24 cellular contexts compared by ENCODE assay signal in the genomic region with DNA sequence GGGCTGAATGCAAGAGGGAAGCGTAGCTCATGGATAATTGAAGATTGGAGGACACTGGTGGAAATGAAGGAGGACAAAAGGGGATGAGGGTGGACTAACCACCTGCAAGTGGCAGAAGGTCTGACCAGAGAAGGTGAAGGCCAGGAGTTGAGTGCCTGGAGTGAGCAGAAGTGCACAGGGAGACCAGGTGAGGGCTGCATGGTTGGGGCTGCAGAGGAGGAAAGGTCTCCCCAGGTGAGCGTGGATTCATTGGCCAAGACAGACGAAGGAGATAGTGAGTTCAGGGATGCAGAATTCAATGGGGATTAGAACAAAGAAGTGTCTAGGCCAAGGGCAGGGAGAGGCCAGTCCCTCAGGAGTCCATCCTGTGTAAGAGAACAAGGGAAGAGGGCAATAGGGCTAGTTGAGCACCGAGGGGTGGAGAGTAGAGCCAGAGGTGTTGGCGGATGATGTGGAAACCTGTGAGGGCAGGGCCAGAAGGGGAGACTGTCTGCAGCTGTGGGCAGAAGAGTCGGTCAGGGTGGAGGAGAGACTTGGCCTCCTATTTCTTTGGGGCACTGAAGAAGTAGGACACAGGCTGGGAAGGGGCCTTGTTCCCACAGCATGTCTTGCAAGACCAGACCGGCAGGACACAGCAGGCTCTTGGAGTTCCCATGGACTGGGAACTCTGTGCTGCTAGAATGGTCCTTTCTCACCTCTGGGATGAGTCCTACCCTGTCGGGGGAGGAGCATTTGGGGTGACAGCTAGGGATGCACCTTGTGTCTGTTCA. TPM values are rescaled to one million over a fixed set of nuclear protein-coding genes. Genes with fewer than 3 reads are reported as not detected.
A peak's percentile ranks its signal among the peaks of the same experiment; 100 is the strongest.
DNase-seq lines count a peak whose midpoint lies in the region; ATAC-seq, FAIRE-seq and TF ChIP-seq lines count a peak whose summit lies in the region.
"Had no signal": no experiment of that assay in that cellular context is flagged by ENCODE, and none has a peak within 500 bp of the region (broad histone marks: within the 10 kb centered on the region; RNA-seq: fewer than 3 reads in every experiment).

No MANE protein-coding gene starts in this region.

- peaks cover 74% of the 10 kb centered on the region for H3K27me3 ChIP-seq in endodermal cell (ENCODE audit: control insufficient read depth, insufficient read depth, low read length, poor library complexity, severe bottlenecking)
- H3K27me3 ChIP-seq in uterus, result no peaks in the 10 kb centered on the region
- H3K27me3 ChIP-seq: BLaER1, SJCRH30, upper lobe of left lung had no signal

- no peak overlapping the region for H3K4me3 ChIP-seq in endodermal cell (ENCODE audit: low read length)
- H3K4me3 ChIP-seq in mucosa of descending colon, result no peak overlapping the region
- H3K4me3 ChIP-seq in uterus, result no peak overlapping the region
- H3K4me3 ChIP-seq: BLaER1, lung, SJCRH30, upper lobe of left lung had no signal

- no peak overlapping the region for H3K9ac ChIP-seq in endodermal cell (ENCODE audit: extremely low read depth, low read length, poor library complexity, severe bottlenecking)
- H3K9ac ChIP-seq: BLaER1 had no signal

- no peak for TF ChIP-seq CTCF in endodermal cell (conservative IDR thresholded peaks at IDR 0.05)
- TF ChIP-seq CTCF in mucosa of descending colon (IDR thresholded peaks at IDR 0.05), result no peak
- no peak for TF ChIP-seq CTCF in uterus (IDR thresholded peaks at IDR 0.05)

- ATAC-seq in mucosa of descending colon, result no peak
- no peak for ATAC-seq in GM18520 (IDR thresholded peaks at IDR 0.05; ENCODE audit: unreplicated experiment)
- ATAC-seq: activated naive CD4-positive, alpha-beta T cell treated with anti-CD3 and anti-CD28 coated beads, Interleukin-2, amount 50 U/mL, for 72 hours had no signal

- intact Hi-C loops in mucosa of descending colon (cut with DNase I, micrococcal nuclease), result no loop called here
- intact Hi-C loops in uterus (cut with DNase I; ENCODE audit: low total_unique reads), result no loop called here

- no peak overlapping the region for H3K27ac ChIP-seq in endodermal cell (ENCODE audit: low read depth, low read length)
- H3K27ac ChIP-seq in uterus, result no peak overlapping the region
- H3K27ac ChIP-seq: BLaER1, SJCRH30, upper lobe of left lung had no signal

- no peaks in the 10 kb centered on the region for H3K9me3 ChIP-seq in endodermal cell (ENCODE audit: control insufficient read depth, low read length)
- H3K9me3 ChIP-seq in mucosa of descending colon, result no peaks in the 10 kb centered on the region
- no peaks in the 10 kb centered on the region for H3K9me3 ChIP-seq in uterus
- H3K9me3 ChIP-seq: BLaER1, SJCRH30, upper lobe of left lung had no signal

- H3K4me1 ChIP-seq in endodermal cell (ENCODE audit: control insufficient read depth, insufficient read depth, low read length), result no peaks in the 10 kb centered on the region
- H3K4me1 ChIP-seq in mucosa of descending colon (ENCODE audit: low read depth), result peaks cover 13% of the 10 kb centered on the region
- no peaks in the 10 kb centered on the region for H3K4me1 ChIP-seq in uterus
- H3K4me1 ChIP-seq: BLaER1, SJCRH30, upper lobe of left lung had no signal

- peak; percentile 0 for DNase-seq in activated gamma-delta T cell treated with Interleukin-2 at 50 U/mL for 16 hours
- DNase-seq in activated gamma-delta T cell (lab: John Stamatoyannopoulos, UW), result no peak
- DNase-seq in endodermal cell, result peak; percentile 28
- DNase-seq in mucosa of descending colon, result peak in 2 of 3 donors; percentile 5 to 16
- DNase-seq in uterus, result peak; percentile 7
- DNase-seq in NOMO-1 (lab: John Stamatoyannopoulos, UW; ENCODE audit: unreplicated experiment in 2 of 2), result no peak
- no peak for DNase-seq in H54 (ENCODE audit: insufficient read length, low spot score)
- DNase-seq: activated CD4-positive, alpha-beta T cell treated with anti-CD3 and anti-CD28 coated beads, Interleukin-2, amount 10 ng/mL, durations not matched to agents 24 days and 14 days; activated T-cell treated with anti-CD3 and anti-CD28 coated beads for 4 hours; immature natural killer cell; KBM-7; NCI-H1694 treated with DMSO at 0.1 percent for 48 hours; NCI-H226; NCI-H774; SJCRH30; stimulated activated CD4-positive, alpha-beta T cell treated with anti-CD3 and anti-CD28 coated beads, Interleukin-1b, Interleukin-23, amount 100 ng/mL, for 48 hours; stimulated activated naive CD4-positive, alpha-beta T cell treated with Interleukin-2 at 50 U/mL for 16 hours had no signal

- FAIRE-seq in H54 (lab: Jason Lieb, UNC), result no peak

- no peaks in the 10 kb centered on the region for H3K9me3 Mint-ChIP-seq in endodermal cell
- H3K9me3 Mint-ChIP-seq: activated CD4-positive, alpha-beta T cell treated with anti-CD3 and anti-CD28 coated beads, Interleukin-2, amount 10 ng/mL, durations not matched to agents 24 days and 14 days; activated naive CD4-positive, alpha-beta T cell treated with anti-CD3 and anti-CD28 coated beads, Interleukin-2, amount 50 U/mL, for 72 hours; immature natural killer cell had no signal

- no peak overlapping the region for H3K27ac Mint-ChIP-seq in endodermal cell
- H3K27ac Mint-ChIP-seq: activated CD4-positive, alpha-beta T cell treated with anti-CD3 and anti-CD28 coated beads, Interleukin-2, amount 10 ng/mL, durations not matched to agents 24 days and 14 days; activated naive CD4-positive, alpha-beta T cell treated with anti-CD3 and anti-CD28 coated beads, Interleukin-2, amount 50 U/mL, for 72 hours; immature natural killer cell had no signal

- no peaks in the 10 kb centered on the region for H3K36me3 ChIP-seq in endodermal cell (ENCODE audit: control insufficient read depth, insufficient read depth, low read length)
- no peaks in the 10 kb centered on the region for H3K36me3 ChIP-seq in mucosa of descending colon (ENCODE audit: low read depth)
- H3K36me3 ChIP-seq in uterus, result no peaks in the 10 kb centered on the region
- H3K36me3 ChIP-seq: BLaER1, SJCRH30, upper lobe of left lung had no signal

- TF ChIP-seq POLR2A in uterus (IDR thresholded peaks at IDR 0.05) (no peak), H54 (IDR thresholded peaks at IDR 0.05; ENCODE audit: low read depth, low read length) (no peak)

- H3K36me3 Mint-ChIP-seq in endodermal cell (ENCODE audit: low read depth), result no peaks in the 10 kb centered on the region
- H3K36me3 Mint-ChIP-seq: activated naive CD4-positive, alpha-beta T cell treated with anti-CD3 and anti-CD28 coated beads, Interleukin-2, amount 50 U/mL, for 72 hours; immature natural killer cell had no signal

- H3K4me1 Mint-ChIP-seq in endodermal cell, result no peaks in the 10 kb centered on the region
- H3K4me1 Mint-ChIP-seq: activated CD4-positive, alpha-beta T cell treated with anti-CD3 and anti-CD28 coated beads, Interleukin-2, amount 10 ng/mL, durations not matched to agents 24 days and 14 days; immature natural killer cell had no signal

- no peak overlapping the region for H3K4me3 Mint-ChIP-seq in endodermal cell
- H3K4me3 Mint-ChIP-seq: activated CD4-positive, alpha-beta T cell treated with anti-CD3 and anti-CD28 coated beads, Interleukin-2, amount 10 ng/mL, durations not matched to agents 24 days and 14 days; immature natural killer cell had no signal

- WGBS in endodermal cell (ENCODE audit: insufficient coverage in 1 of 2, insufficient read length in 1 of 2), 2 experiments, result 86 to 94% methylated on average over 6 to 8 of the region's 8 CpGs

- peaks cover 91% of the 10 kb centered on the region for H3K27me3 Mint-ChIP-seq in endodermal cell (ENCODE audit: insufficient read depth)
- H3K27me3 Mint-ChIP-seq: activated CD4-positive, alpha-beta T cell treated with anti-CD3 and anti-CD28 coated beads, Interleukin-2, amount 10 ng/mL, durations not matched to agents 24 days and 14 days had no signal

RNA-seq across cellular contexts. Expression of gene TRIM29, which starts 6.7 kb away (rescaled TPM):
- total RNA-seq in endodermal cell (not detected), mucosa of descending colon (1 to 10 TPM; 4.0 to 6.3 (median 5.4) TPM), uterus (1 to 10 TPM; 4.6 to 7.6 (median 6.1) TPM)
- polyA plus RNA-seq in endodermal cell (2013, experiment 1 of 2), result not detected
- 0.17 TPM for polyA plus RNA-seq in endodermal cell (2013, experiment 2 of 2)
- total RNA-seq: A673; activated CD4-positive, alpha-beta T cell treated with anti-CD3 and anti-CD28 coated beads, Interleukin-2, amount 10 ng/mL, durations not matched to agents 24 days and 14 days; activated naive CD4-positive, alpha-beta T cell treated with anti-CD3 and anti-CD28 coated beads, Interleukin-2, amount 50 U/mL, for 72 hours; osteocyte; SJCRH30 had no signal
- polyA plus RNA-seq: immature natural killer cell had no signal

Comparison
In these comparisons a context has a peak if more than half of its experiments do, and no peak if none do; other contexts are left out.
1. DNase-seq: peak in activated gamma-delta T cell treated with Interleukin-2 at 50 U/mL for 16 hours (single experiment), endodermal cell (single experiment), mucosa of descending colon (2 of 3) and uterus (2 of 2); none in activated gamma-delta T cell (single experiment), NOMO-1 (0 of 2) and H54 (single experiment).
2. RNA of gene TRIM29, which starts 6.7 kb away (total RNA-seq): 4.6 to 7.6 TPM in uterus and 4.0 to 6.3 TPM in mucosa of descending colon; not detected in endodermal cell; every median in the first group is over 4 times any median in the second.